Comparison of ENCODE assay signal across 9 cellular contexts in genomic region chr11:93330446-93330984, GRCh38. TPM values are rescaled to one million over a fixed set of nuclear protein-coding genes. Genes with fewer than 3 reads are reported as not detected.
A peak's percentile ranks its signal among the peaks of the same experiment; 100 is the strongest.
DNase-seq lines count a peak whose midpoint lies in the region; ATAC-seq, FAIRE-seq and TF ChIP-seq lines count a peak whose summit lies in the region.
"Had no signal": no experiment of that assay in that cellular context is flagged by ENCODE, and none has a peak within 500 bp of the region (broad histone marks: within the 10 kb centered on the region; RNA-seq: fewer than 3 reads in every experiment).

A gene with protein sequence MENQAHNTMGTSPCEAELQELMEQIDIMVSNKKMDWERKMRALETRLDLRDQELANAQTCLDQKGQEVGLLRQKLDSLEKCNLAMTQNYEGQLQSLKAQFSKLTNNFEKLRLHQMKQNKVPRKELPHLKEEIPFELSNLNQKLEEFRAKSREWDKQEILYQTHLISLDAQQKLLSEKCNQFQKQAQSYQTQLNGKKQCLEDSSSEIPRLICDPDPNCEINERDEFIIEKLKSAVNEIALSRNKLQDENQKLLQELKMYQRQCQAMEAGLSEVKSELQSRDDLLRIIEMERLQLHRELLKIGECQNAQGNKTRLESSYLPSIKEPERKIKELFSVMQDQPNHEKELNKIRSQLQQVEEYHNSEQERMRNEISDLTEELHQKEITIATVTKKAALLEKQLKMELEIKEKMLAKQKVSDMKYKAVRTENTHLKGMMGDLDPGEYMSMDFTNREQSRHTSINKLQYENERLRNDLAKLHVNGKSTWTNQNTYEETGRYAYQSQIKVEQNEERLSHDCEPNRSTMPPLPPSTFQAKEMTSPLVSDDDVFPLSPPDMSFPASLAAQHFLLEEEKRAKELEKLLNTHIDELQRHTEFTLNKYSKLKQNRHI (plus strand): TSS chr11:93330742. CDS start chr11:93332260, 1,518 bp downstream.

- TF ChIP-seq POLR2A in H54 (IDR thresholded peaks at IDR 0.05; ENCODE audit: low read depth, low read length) = no peak

- intact Hi-C loops in colonic mucosa (cut with DNase I) (no loop called here), lower lobe of right lung (cut with DNase I) (no loop called here)

- no peaks in the 10 kb centered on the region for H3K27me3 ChIP-seq in colonic mucosa
- H3K27me3 ChIP-seq in lower lobe of right lung (ENCODE audit: low read depth) = peaks cover 14% of the 10 kb centered on the region
- peaks cover 11% of the 10 kb centered on the region for H3K27me3 ChIP-seq in thymus (ENCODE audit: control insufficient read depth, insufficient read depth)
- H3K27me3 ChIP-seq: SJSA1 had no signal

- H3K4me1 ChIP-seq in colonic mucosa = no peaks in the 10 kb centered on the region
- H3K4me1 ChIP-seq in lower lobe of right lung = peaks cover 4% of the 10 kb centered on the region
- H3K4me1 ChIP-seq in thymus (ENCODE audit: control insufficient read depth, insufficient read depth, low read length) = no peaks in the 10 kb centered on the region
- H3K4me1 ChIP-seq: SJSA1 had no signal

- H3K9ac ChIP-seq in colonic mucosa (ENCODE audit: low read depth in 2 of 2, low read length in 2 of 2) = no peak within 1 kb of the TSS

- DNase-seq in activated T-cell treated with anti-CD3 and anti-CD28 coated beads for 48 hours (ENCODE audit: low read depth) (peak; percentile 14), NCI-H526 treated with DMSO at 0.1 percent for 48 hours (lab: John Stamatoyannopoulos, UW) (peak; percentile 83), colonic mucosa (peak; percentile 77), lower lobe of right lung (peak; percentile 66), H54 (ENCODE audit: insufficient read length, low spot score) (no peak)
- DNase-seq in activated T-cell treated with anti-CD3 and anti-CD28 coated beads, Interleukin-2, amount 50 U/mL, for 1 hour = no peak

- H3K36me3 ChIP-seq in colonic mucosa (no peaks in the 10 kb centered on the region), lower lobe of right lung (no peaks in the 10 kb centered on the region), thymus (ENCODE audit: control insufficient read depth, insufficient read depth) (no peaks in the 10 kb centered on the region)
- H3K36me3 ChIP-seq: SJSA1 had no signal

- 5% methylated on average over 73 of the region's 73 CpGs for WGBS in thymus

- H3K27ac ChIP-seq in colonic mucosa = no peak within 1 kb of the TSS
- H3K27ac ChIP-seq in lower lobe of right lung = no peak within 1 kb of the TSS
- no peak within 1 kb of the TSS for H3K27ac ChIP-seq in thymus (ENCODE audit: low read depth)
- H3K27ac ChIP-seq: SJSA1 had no signal

- ATAC-seq in lower lobe of right lung = peak; percentile 86 to 88
- ATAC-seq in GM19328 (IDR thresholded peaks at IDR 0.05; ENCODE audit: unreplicated experiment) = no peak

- H3K4me3 ChIP-seq in colonic mucosa (peak within 1 kb of the TSS; percentile 35), lower lobe of right lung (peak within 1 kb of the TSS; percentile 40), thymus (ENCODE audit: low read length) (peak within 1 kb of the TSS; percentile 16)
- H3K4me3 ChIP-seq: SJSA1 had no signal

- FAIRE-seq in H54 (lab: Jason Lieb, UNC) = no peak

- TF ChIP-seq CTCF in colonic mucosa (IDR thresholded peaks at IDR 0.05) (no peak), lower lobe of right lung (IDR thresholded peaks at IDR 0.05) (no peak)

- H3K9me3 ChIP-seq in colonic mucosa = no peaks in the 10 kb centered on the region
- no peaks in the 10 kb centered on the region for H3K9me3 ChIP-seq in lower lobe of right lung
- no peaks in the 10 kb centered on the region for H3K9me3 ChIP-seq in thymus (ENCODE audit: control insufficient read depth)
- H3K9me3 ChIP-seq: SJSA1 had no signal

RNA-seq across cellular contexts. Expression of the gene that starts here (rescaled TPM):
- under 1 TPM in 1 of 2 donors, not detected in 1; 0.29 TPM for total RNA-seq in colonic mucosa
- total RNA-seq in lower lobe of right lung = 0.68 TPM
- 0.23 TPM for polyA plus RNA-seq in thymus
- total RNA-seq: SJSA1 had no signal

Comparison
In these comparisons a context has a peak if more than half of its experiments do, and no peak if none do; other contexts are left out.
1. DNase-seq: peak in activated T-cell treated with anti-CD3 and anti-CD28 coated beads for 48 hours (single experiment) and NCI-H526 treated with DMSO at 0.1 percent for 48 hours (single experiment); none in activated T-cell treated with anti-CD3 and anti-CD28 coated beads, Interleukin-2, amount 50 U/mL, for 1 hour (single experiment) and H54 (single experiment).
2. Peak in DNase-seq and H3K4me3 ChIP-seq in colonic mucosa; RNA of the gene not detected or under 1 TPM.
3. Peak in DNase-seq, ATAC-seq and H3K4me3 ChIP-seq in lower lobe of right lung; RNA of the gene not detected or under 1 TPM.
4. Peak in every context shown above with its lines, with median percentiles within 50 percentile points of each other: H3K4me3 ChIP-seq.